Comparison of ENCODE assay signal across 1 cellular context in the genomic region with DNA sequence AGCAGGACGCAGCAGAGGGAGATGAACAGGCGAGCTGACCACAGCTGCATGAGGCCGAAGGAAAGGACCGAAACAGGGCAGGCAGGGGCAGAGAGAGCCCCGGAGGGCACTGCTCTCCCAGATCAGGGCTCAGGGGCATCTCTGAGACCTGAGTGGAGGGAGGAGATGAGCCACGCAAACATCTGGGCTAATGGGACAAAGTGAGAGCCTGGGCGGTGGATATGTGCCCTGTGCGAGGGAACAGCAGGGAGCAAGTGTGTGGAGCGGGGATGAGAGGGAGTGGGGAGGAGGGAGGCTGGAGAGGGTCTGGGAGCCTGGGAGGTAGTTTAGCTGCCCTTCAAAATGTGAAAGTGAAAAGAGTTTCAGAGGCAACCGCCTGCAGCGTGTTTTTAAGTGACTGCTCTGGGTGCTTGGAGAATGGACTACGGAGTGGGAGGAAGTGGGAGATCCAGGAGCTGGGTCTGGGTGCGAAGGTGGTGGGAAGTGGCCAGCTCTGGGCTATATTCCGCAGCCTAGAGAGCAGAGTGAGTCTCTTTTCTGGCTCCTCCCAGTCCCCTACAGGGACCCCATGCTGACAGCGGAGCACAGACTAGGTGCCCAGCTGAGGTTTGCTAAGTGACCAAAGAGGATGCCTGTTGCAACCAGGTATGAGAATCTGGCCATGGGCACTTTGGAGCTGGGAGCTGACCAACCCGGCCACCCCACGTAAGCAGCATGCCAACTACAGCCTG.
TF ChIP-seq lines count a peak whose summit lies in the region.

No MANE protein-coding gene starts in this region.

TF ChIP-seq in HEK293, 187 proteins besides CTCF, POLR2A, EP300 and RAD21:
- TF ChIP-seq ZEB2 (tag by site-specific recombination; IDR thresholded peaks at IDR 0.05) (no peak), ZNF747 (tag by site-specific recombination; IDR thresholded peaks at IDR 0.05) (no peak), ZNF558 (tag by site-specific recombination; IDR thresholded peaks at IDR 0.05) (no peak), ZFHX2 (tag by site-specific recombination; conservative IDR thresholded peaks at IDR 0.05) (peak; percentile 40), ZNF121 (tag by site-specific recombination; IDR thresholded peaks at IDR 0.05) (no peak), ZNF624 (tag by site-specific recombination; IDR thresholded peaks at IDR 0.05) (no peak), ZNF670 (tag by site-specific recombination; IDR thresholded peaks at IDR 0.05; ENCODE audit: low read depth) (no peak), ZNF354C (tag by site-specific recombination; IDR thresholded peaks at IDR 0.05; ENCODE audit: borderline replicate concordance, low read depth) (no peak), SCRT2 (tag by site-specific recombination; IDR thresholded peaks at IDR 0.05) (0 out of 2 replicates have a peak, but pooled peaks have one; percentile 27), ZNF560 (tag by site-specific recombination; IDR thresholded peaks at IDR 0.05; ENCODE audit: borderline replicate concordance) (no peak), RBAK (tag by site-specific recombination; IDR thresholded peaks at IDR 0.05) (no peak), ZIC2 (tag by site-specific recombination; IDR thresholded peaks at IDR 0.05) (peak; percentile 60), ZBTB1 (tag by site-specific recombination; IDR thresholded peaks at IDR 0.05) (no peak), GLIS1 (tag by site-specific recombination; IDR thresholded peaks at IDR 0.05) (peak; percentile 37), ZNF600 (tag by site-specific recombination; IDR thresholded peaks at IDR 0.05) (peak; percentile 36; the same call in 1 of the 2 replicates), ZNF2 (tag by site-specific recombination; IDR thresholded peaks at IDR 0.05) (no peak), HOXC10 (CRISPR knock-in tag; IDR thresholded peaks at IDR 0.05) (no peak), YY1 (tag by site-specific recombination; IDR thresholded peaks at IDR 0.05) (no peak), ZNF157 (tag by site-specific recombination; IDR thresholded peaks at IDR 0.05) (no peak), ZNF664 (tag by site-specific recombination; IDR thresholded peaks at IDR 0.05) (no peak), EGR2 (tag by site-specific recombination; IDR thresholded peaks at IDR 0.05; ENCODE audit: low read depth) (peak; percentile 55), ZNF623 (tag by site-specific recombination; IDR thresholded peaks at IDR 0.05) (no peak), GLI2 (tag by site-specific recombination; IDR thresholded peaks at IDR 0.05; ENCODE audit: borderline replicate concordance, low read depth) (no peak)
- TF ChIP-seq, protein P1, sequence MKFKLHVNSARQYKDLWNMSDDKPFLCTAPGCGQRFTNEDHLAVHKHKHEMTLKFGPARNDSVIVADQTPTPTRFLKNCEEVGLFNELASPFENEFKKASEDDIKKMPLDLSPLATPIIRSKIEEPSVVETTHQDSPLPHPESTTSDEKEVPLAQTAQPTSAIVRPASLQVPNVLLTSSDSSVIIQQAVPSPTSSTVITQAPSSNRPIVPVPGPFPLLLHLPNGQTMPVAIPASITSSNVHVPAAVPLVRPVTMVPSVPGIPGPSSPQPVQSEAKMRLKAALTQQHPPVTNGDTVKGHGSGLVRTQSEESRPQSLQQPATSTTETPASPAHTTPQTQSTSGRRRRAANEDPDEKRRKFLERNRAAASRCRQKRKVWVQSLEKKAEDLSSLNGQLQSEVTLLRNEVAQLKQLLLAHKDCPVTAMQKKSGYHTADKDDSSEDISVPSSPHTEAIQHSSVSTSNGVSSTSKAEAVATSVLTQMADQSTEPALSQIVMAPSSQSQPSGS (tag by site-specific recombination; IDR thresholded peaks at IDR 0.05; ENCODE audit: low read depth) = no peak
- TF ChIP-seq, protein P2, sequence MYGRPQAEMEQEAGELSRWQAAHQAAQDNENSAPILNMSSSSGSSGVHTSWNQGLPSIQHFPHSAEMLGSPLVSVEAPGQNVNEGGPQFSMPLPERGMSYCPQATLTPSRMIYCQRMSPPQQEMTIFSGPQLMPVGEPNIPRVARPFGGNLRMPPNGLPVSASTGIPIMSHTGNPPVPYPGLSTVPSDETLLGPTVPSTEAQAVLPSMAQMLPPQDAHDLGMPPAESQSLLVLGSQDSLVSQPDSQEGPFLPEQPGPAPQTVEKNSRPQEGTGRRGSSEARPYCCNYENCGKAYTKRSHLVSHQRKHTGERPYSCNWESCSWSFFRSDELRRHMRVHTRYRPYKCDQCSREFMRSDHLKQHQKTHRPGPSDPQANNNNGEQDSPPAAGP (tag by site-specific recombination; IDR thresholded peaks at IDR 0.05) = no peak
- TF ChIP-seq, protein P3, sequence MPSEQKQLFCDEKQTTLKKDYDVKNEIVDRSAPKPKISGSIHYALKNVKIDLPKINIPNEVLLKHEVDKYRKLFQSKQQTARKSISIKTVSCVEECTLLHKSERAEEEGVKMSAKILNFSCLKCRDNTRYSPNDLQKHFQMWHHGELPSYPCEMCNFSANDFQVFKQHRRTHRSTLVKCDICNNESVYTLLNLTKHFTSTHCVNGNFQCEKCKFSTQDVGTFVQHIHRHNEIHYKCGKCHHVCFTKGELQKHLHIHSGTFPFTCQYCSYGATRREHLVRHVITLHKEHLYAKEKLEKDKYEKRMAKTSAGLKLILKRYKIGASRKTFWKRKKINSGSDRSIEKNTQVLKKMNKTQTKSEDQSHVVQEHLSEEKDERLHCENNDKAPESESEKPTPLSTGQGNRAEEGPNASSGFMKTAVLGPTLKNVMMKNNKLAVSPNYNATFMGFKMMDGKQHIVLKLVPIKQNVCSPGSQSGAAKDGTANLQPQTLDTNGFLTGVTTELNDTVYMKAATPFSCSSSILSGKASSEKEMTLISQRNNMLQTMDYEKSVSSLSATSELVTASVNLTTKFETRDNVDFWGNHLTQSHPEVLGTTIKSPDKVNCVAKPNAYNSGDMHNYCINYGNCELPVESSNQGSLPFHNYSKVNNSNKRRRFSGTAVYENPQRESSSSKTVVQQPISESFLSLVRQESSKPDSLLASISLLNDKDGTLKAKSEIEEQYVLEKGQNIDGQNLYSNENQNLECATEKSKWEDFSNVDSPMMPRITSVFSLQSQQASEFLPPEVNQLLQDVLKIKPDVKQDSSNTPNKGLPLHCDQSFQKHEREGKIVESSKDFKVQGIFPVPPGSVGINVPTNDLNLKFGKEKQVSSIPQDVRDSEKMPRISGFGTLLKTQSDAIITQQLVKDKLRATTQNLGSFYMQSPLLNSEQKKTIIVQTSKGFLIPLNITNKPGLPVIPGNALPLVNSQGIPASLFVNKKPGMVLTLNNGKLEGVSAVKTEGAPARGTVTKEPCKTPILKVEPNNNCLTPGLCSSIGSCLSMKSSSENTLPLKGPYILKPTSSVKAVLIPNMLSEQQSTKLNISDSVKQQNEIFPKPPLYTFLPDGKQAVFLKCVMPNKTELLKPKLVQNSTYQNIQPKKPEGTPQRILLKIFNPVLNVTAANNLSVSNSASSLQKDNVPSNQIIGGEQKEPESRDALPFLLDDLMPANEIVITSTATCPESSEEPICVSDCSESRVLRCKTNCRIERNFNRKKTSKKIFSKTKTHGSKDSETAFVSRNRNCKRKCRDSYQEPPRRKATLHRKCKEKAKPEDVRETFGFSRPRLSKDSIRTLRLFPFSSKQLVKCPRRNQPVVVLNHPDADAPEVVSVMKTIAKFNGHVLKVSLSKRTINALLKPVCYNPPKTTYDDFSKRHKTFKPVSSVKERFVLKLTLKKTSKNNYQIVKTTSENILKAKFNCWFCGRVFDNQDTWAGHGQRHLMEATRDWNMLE (tag by site-specific recombination; conservative IDR thresholded peaks at IDR 0.05; ENCODE audit: low read depth) = no peak
- TF ChIP-seq, protein P4, sequence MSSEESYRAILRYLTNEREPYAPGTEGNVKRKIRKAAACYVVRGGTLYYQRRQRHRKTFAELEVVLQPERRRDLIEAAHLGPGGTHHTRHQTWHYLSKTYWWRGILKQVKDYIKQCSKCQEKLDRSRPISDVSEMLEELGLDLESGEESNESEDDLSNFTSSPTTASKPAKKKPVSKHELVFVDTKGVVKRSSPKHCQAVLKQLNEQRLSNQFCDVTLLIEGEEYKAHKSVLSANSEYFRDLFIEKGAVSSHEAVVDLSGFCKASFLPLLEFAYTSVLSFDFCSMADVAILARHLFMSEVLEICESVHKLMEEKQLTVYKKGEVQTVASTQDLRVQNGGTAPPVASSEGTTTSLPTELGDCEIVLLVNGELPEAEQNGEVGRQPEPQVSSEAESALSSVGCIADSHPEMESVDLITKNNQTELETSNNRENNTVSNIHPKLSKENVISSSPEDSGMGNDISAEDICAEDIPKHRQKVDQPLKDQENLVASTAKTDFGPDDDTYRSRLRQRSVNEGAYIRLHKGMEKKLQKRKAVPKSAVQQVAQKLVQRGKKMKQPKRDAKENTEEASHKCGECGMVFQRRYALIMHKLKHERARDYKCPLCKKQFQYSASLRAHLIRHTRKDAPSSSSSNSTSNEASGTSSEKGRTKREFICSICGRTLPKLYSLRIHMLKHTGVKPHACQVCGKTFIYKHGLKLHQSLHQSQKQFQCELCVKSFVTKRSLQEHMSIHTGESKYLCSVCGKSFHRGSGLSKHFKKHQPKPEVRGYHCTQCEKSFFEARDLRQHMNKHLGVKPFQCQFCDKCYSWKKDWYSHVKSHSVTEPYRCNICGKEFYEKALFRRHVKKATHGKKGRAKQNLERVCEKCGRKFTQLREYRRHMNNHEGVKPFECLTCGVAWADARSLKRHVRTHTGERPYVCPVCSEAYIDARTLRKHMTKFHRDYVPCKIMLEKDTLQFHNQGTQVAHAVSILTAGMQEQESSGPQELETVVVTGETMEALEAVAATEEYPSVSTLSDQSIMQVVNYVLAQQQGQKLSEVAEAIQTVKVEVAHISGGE (tag by site-specific recombination; conservative IDR thresholded peaks at IDR 0.05; ENCODE audit: low read depth) = no peak
- TF ChIP-seq, protein P5, sequence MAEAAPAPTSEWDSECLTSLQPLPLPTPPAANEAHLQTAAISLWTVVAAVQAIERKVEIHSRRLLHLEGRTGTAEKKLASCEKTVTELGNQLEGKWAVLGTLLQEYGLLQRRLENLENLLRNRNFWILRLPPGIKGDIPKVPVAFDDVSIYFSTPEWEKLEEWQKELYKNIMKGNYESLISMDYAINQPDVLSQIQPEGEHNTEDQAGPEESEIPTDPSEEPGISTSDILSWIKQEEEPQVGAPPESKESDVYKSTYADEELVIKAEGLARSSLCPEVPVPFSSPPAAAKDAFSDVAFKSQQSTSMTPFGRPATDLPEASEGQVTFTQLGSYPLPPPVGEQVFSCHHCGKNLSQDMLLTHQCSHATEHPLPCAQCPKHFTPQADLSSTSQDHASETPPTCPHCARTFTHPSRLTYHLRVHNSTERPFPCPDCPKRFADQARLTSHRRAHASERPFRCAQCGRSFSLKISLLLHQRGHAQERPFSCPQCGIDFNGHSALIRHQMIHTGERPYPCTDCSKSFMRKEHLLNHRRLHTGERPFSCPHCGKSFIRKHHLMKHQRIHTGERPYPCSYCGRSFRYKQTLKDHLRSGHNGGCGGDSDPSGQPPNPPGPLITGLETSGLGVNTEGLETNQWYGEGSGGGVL (tag by site-specific recombination; IDR thresholded peaks at IDR 0.05) = no peak
